ENCODE assay signal across 9 cellular contexts in the genomic region with DNA sequence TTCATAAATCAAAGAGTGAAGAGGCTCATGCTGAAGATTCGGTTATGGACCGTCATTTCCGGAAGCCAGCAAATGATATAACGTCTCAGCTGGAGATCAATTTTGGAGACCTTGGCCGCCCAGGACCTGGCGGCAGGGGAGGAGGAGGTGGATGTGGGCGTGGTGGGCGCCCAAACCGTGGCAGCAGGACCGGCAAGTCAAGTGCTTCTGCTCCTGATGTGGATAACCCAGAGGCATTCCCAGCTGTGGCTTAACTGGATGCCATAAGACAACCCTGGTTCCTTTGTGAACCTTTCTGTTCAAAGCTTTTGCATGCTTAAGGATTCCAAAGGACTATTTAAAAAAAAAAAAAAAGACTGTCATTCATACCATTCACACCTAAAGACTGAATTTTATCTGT.
"Had no signal": no experiment of that assay in that cellular context is flagged by ENCODE, and none has a peak within 500 bp of the region (broad histone marks: within the 10 kb centered on the region; RNA-seq: fewer than 3 reads in every experiment).

No MANE protein-coding gene starts in this region.

- H3K36me3 ChIP-seq: HAP-1 had no signal

- H3K27ac ChIP-seq: GM23248 had no signal

- H2AFZ ChIP-seq: GM23248, GM23338 had no signal

- DNase-seq: GM23248, GOT3, H7, H9, HCEC 1CT, HFFc6 had no signal

- H3K9me3 ChIP-seq: HAP-1 had no signal

- H3K4me3 ChIP-seq: GM23248, GM23338, HAP-1 had no signal

- H3K4me1 ChIP-seq: HAP-1 had no signal

- H3K9ac ChIP-seq: GM23248 had no signal

- H3K4me2 ChIP-seq: GM23338 had no signal

- ATAC-seq: GM23338, HCT116 had no signal
